ENCODE assay signal across 23 cellular contexts in the genomic region with DNA sequence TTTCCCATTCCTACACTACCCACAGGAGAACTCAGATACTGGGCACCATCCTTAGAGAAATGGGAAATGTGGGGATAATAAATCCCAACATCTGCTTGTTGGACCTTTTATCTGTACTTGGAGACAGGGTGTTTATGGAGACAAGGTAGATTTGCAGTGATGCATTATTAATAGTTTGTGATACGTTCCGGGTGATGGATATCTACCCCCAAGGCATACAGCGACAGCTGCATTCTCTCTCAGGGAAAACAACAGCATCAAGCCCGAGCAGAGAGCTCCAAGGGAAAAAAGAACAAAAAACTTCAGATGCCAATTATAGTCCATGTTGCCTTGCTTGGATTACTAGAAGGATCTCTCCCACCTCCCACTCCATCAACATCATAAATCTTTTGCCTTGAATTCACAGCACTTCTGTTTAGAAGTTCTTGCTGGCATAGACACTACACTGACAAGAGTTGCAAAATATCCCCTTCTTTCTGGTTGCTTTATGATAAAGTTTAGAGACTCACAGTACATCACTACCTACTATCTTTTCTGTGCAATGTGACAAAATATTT.
"Had no signal": no experiment of that assay in that cellular context is flagged by ENCODE, and none has a peak within 500 bp of the region (broad histone marks: within the 10 kb centered on the region; RNA-seq: fewer than 3 reads in every experiment).

No MANE protein-coding gene starts in this region.

- H3K4me1 ChIP-seq: pancreas, right lobe of liver, transverse colon had no signal

- H3K27ac Mint-ChIP-seq: activated CD8-positive, alpha-beta T cell treated with anti-CD3 and anti-CD28 coated beads, Interleukin-2, amount 10 ng/mL, durations not matched to agents 7 days and 5 days; activated naive CD4-positive, alpha-beta T cell treated with anti-CD3 and anti-CD28 coated beads, Interleukin-2, amount 50 U/mL, for 24 hours; dendritic cell treated with granulocyte-macrophage colony-stimulating factor and Interleukin-4, amounts not matched to agents 40 ng/mL and 50 ng/mL, for 4 days; immature natural killer cell; mesothelial cell of epicardium; nephron progenitor cell; stimulated activated memory B cell treated with anti-CD40 and anti-IgM and Interleukin-4, amounts not matched to agents 10 μg/mL and 1 μg/mL and 100 μg/mL, for 72 hours had no signal

- DNase-seq: activated CD4-positive, alpha-beta T cell treated with anti-CD3 and anti-CD28 coated beads for 1 hour; activated CD4-positive, alpha-beta T cell treated with anti-CD3 and anti-CD28 coated beads, Interleukin-2, amount 50 U/mL, for 1 hour; activated CD8-positive, alpha-beta T cell treated with anti-CD3 and anti-CD28 coated beads, Interleukin-2, amount 10 ng/mL, durations not matched to agents 7 days and 5 days; activated gamma-delta T cell treated with Interleukin-2 at 50 U/mL for 16 hours; brain microvascular endothelial cell; caudate nucleus; effector CD4-positive, alpha-beta T cell; foreskin fibroblast; immature natural killer cell; kidney glomerular epithelial cell; left ventricle myocardium inferior; nephron progenitor cell; pancreas; right lobe of liver; small intestine; stimulated activated CD4-positive, alpha-beta T cell treated with anti-CD3 and anti-CD28 coated beads, Interleukin-15, amount 100 ng/mL, for 24 hours; stomach; transverse colon had no signal

- H3K4me1 Mint-ChIP-seq: activated naive CD4-positive, alpha-beta T cell treated with anti-CD3 and anti-CD28 coated beads, Interleukin-2, amount 50 U/mL, for 24 hours; immature natural killer cell; stimulated activated memory B cell treated with anti-CD40 and anti-IgM and Interleukin-4, amounts not matched to agents 10 μg/mL and 1 μg/mL and 100 μg/mL, for 72 hours had no signal

- H3K36me3 ChIP-seq: ascending aorta, brain microvascular endothelial cell, left ventricle myocardium inferior, pancreas, right lobe of liver, stomach, transverse colon had no signal

- H3K27me3 Mint-ChIP-seq: activated naive CD4-positive, alpha-beta T cell treated with anti-CD3 and anti-CD28 coated beads, Interleukin-2, amount 50 U/mL, for 24 hours; dendritic cell treated with granulocyte-macrophage colony-stimulating factor and Interleukin-4, amounts not matched to agents 40 ng/mL and 50 ng/mL, for 4 days; stimulated activated memory B cell treated with anti-CD40 and anti-IgM and Interleukin-4, amounts not matched to agents 10 μg/mL and 1 μg/mL and 100 μg/mL, for 72 hours had no signal

- H3K36me3 Mint-ChIP-seq: activated naive CD4-positive, alpha-beta T cell treated with anti-CD3 and anti-CD28 coated beads, Interleukin-2, amount 50 U/mL, for 24 hours; immature natural killer cell; mesothelial cell of epicardium; stimulated activated memory B cell treated with anti-CD40 and anti-IgM and Interleukin-4, amounts not matched to agents 10 μg/mL and 1 μg/mL and 100 μg/mL, for 72 hours had no signal

- H3K9me3 ChIP-seq: ascending aorta, left ventricle myocardium inferior, pancreas, right lobe of liver, stomach, transverse colon had no signal

- H3K27me3 ChIP-seq: ascending aorta, brain microvascular endothelial cell, right lobe of liver, stomach, transverse colon had no signal

- H3K9me3 Mint-ChIP-seq: dendritic cell treated with granulocyte-macrophage colony-stimulating factor and Interleukin-4, amounts not matched to agents 40 ng/mL and 50 ng/mL, for 4 days; mesothelial cell of epicardium; nephron progenitor cell; stimulated activated memory B cell treated with anti-CD40 and anti-IgM and Interleukin-4, amounts not matched to agents 10 μg/mL and 1 μg/mL and 100 μg/mL, for 72 hours had no signal

- H3K4me3 Mint-ChIP-seq: activated CD8-positive, alpha-beta T cell treated with anti-CD3 and anti-CD28 coated beads, Interleukin-2, amount 10 ng/mL, durations not matched to agents 7 days and 5 days; activated naive CD4-positive, alpha-beta T cell treated with anti-CD3 and anti-CD28 coated beads, Interleukin-2, amount 50 U/mL, for 24 hours; dendritic cell treated with granulocyte-macrophage colony-stimulating factor and Interleukin-4, amounts not matched to agents 40 ng/mL and 50 ng/mL, for 4 days; immature natural killer cell; mesothelial cell of epicardium; nephron progenitor cell; stimulated activated memory B cell treated with anti-CD40 and anti-IgM and Interleukin-4, amounts not matched to agents 10 μg/mL and 1 μg/mL and 100 μg/mL, for 72 hours had no signal

- H3K27ac ChIP-seq: ascending aorta, brain microvascular endothelial cell, pancreas, right lobe of liver, stomach, transverse colon had no signal

- H3K4me3 ChIP-seq: ascending aorta, left ventricle myocardium inferior, pancreas, right lobe of liver, stomach, transverse colon had no signal
